Comparison of ENCODE assay signal across 1 cellular context in genomic region chr17:42964161-42964932, GRCh38.
TF ChIP-seq lines count a peak whose summit lies in the region.

Gene AARSD1 (minus strand): TSS chr17:42964454. CDS start chr17:42964440, 14 bp downstream.

TF ChIP-seq in HEK293, 187 proteins besides CTCF, POLR2A, EP300 and RAD21 (continued from another document and continues in another):
- TF ChIP-seq KLF17 (tag by site-specific recombination; IDR thresholded peaks at IDR 0.05) (peak; percentile 62; the same call in 1 of the 2 replicates), ZNF394 (tag by site-specific recombination; IDR thresholded peaks at IDR 0.05; ENCODE audit: borderline replicate concordance) (no peak), ZNF548 (tag by site-specific recombination; IDR thresholded peaks at IDR 0.05) (no peak), ZNF391 (tag by site-specific recombination; IDR thresholded peaks at IDR 0.05; ENCODE audit: borderline replicate concordance, low read depth) (peak; percentile 86; the same call in 1 of the 2 replicates), ZNF610 (tag by site-specific recombination; IDR thresholded peaks at IDR 0.05; ENCODE audit: borderline replicate concordance) (peak; percentile 46; the same call in 1 of the 2 replicates), ZNF239 (tag by site-specific recombination; IDR thresholded peaks at IDR 0.05) (no peak), ZNF501 (tag by site-specific recombination; IDR thresholded peaks at IDR 0.05) (peak; percentile 90), ZNF830 (tag by site-specific recombination; IDR thresholded peaks at IDR 0.05; ENCODE audit: low read depth) (no peak), ZFP37 (tag by site-specific recombination; IDR thresholded peaks at IDR 0.05) (peak; percentile 78), OVOL3 (tag by site-specific recombination; IDR thresholded peaks at IDR 0.05) (peak; percentile 38; the same call in 1 of the 2 replicates), ZBTB21 (tag by site-specific recombination; IDR thresholded peaks at IDR 0.05) (peak; percentile 95), SP3 (tag by site-specific recombination; IDR thresholded peaks at IDR 0.05) (peak; percentile 57), YY2 (tag by site-specific recombination; IDR thresholded peaks at IDR 0.05) (peak; percentile 94), ZNF791 (tag by site-specific recombination; IDR thresholded peaks at IDR 0.05) (no peak), ZNF580 (tag by site-specific recombination; IDR thresholded peaks at IDR 0.05) (0 out of 2 replicates have a peak, but pooled peaks have one; percentile 15), GLI2 (tag by site-specific recombination; IDR thresholded peaks at IDR 0.05; ENCODE audit: borderline replicate concordance, low read depth) (no peak), PATZ1 (tag by site-specific recombination; IDR thresholded peaks at IDR 0.05) (peak; percentile 62), SCRT2 (tag by site-specific recombination; IDR thresholded peaks at IDR 0.05) (0 out of 2 replicates have a peak, but pooled peaks have one; percentile 41), ZNF585B (tag by site-specific recombination; IDR thresholded peaks at IDR 0.05) (no peak), ZNF24 (tag by site-specific recombination; IDR thresholded peaks at IDR 0.05) (peak; percentile 67; the same call in 1 of the 2 replicates), ZBTB20 (tag by site-specific recombination; IDR thresholded peaks at IDR 0.05) (peak; percentile 90), BCL11B (tag by site-specific recombination; IDR thresholded peaks at IDR 0.05; ENCODE audit: low read depth) (no peak), ZNF677 (tag by site-specific recombination; IDR thresholded peaks at IDR 0.05) (no peak), OSR2 (tag by site-specific recombination; IDR thresholded peaks at IDR 0.05) (no peak), ATF2 (tag by site-specific recombination; IDR thresholded peaks at IDR 0.05; ENCODE audit: low read depth) (peak; percentile 72), ZNF2 (tag by site-specific recombination; IDR thresholded peaks at IDR 0.05) (peak; percentile 60; the same call in 1 of the 2 replicates), ZNF335 (tag by site-specific recombination; conservative IDR thresholded peaks at IDR 0.05) (peak; percentile 99), GLIS1 (tag by site-specific recombination; IDR thresholded peaks at IDR 0.05) (peak; percentile 13; the same call in 1 of the 2 replicates), ZNF600 (tag by site-specific recombination; IDR thresholded peaks at IDR 0.05) (peak; percentile 98), ZBTB6 (tag by site-specific recombination; IDR thresholded peaks at IDR 0.05) (no peak), ZNF48 (tag by site-specific recombination; IDR thresholded peaks at IDR 0.05) (no peak), SP7 (tag by site-specific recombination; IDR thresholded peaks at IDR 0.05) (peak; percentile 67; the same call in 1 of the 2 replicates), ZBTB17 (tag by site-specific recombination; IDR thresholded peaks at IDR 0.05) (peak; percentile 67), ZNF366 (tag by site-specific recombination; conservative IDR thresholded peaks at IDR 0.05) (peak; percentile 55), ZFP69B (tag by site-specific recombination; IDR thresholded peaks at IDR 0.05) (0 out of 2 replicates have a peak, but pooled peaks have one; percentile 54), ZNF701 (tag by site-specific recombination; IDR thresholded peaks at IDR 0.05) (no peak), ZSCAN16 (tag by site-specific recombination; IDR thresholded peaks at IDR 0.05) (no peak), ZXDB (tag by site-specific recombination; IDR thresholded peaks at IDR 0.05) (no peak; the same call in none of the 2 replicates), ZEB2 (tag by site-specific recombination; IDR thresholded peaks at IDR 0.05) (peak; percentile 71), ZNF629 (tag by site-specific recombination; IDR thresholded peaks at IDR 0.05) (peak; percentile 97), ZNF76 (tag by site-specific recombination; IDR thresholded peaks at IDR 0.05; ENCODE audit: borderline replicate concordance, low read depth) (peak; percentile 90), ZNF132 (tag by site-specific recombination; IDR thresholded peaks at IDR 0.05; ENCODE audit: borderline replicate concordance) (no peak), ZNF561 (tag by site-specific recombination; IDR thresholded peaks at IDR 0.05; ENCODE audit: borderline replicate concordance) (0 out of 2 replicates have a peak, but pooled peaks have one; percentile 7), ZNF341 (tag by site-specific recombination; IDR thresholded peaks at IDR 0.05; ENCODE audit: low read depth) (peak; percentile 96), ZBTB8A (tag by site-specific recombination; IDR thresholded peaks at IDR 0.05) (peak; percentile 38; the same call in 1 of the 2 replicates), WT1 (tag by site-specific recombination; IDR thresholded peaks at IDR 0.05) (0 out of 2 replicates have a peak, but pooled peaks have one; percentile 27), KLF1 (tag by site-specific recombination; IDR thresholded peaks at IDR 0.05) (peak; percentile 37; the same call in 1 of the 2 replicates), ZNF843 (tag by site-specific recombination; IDR thresholded peaks at IDR 0.05) (peak; percentile 54; the same call in 1 of the 2 replicates), KLF7 (tag by site-specific recombination; IDR thresholded peaks at IDR 0.05; ENCODE audit: borderline replicate concordance) (no peak), ZBTB48 (tag by site-specific recombination; IDR thresholded peaks at IDR 0.05) (peak; percentile 88; the same call in 1 of the 2 replicates)
- TF ChIP-seq, protein P1, sequence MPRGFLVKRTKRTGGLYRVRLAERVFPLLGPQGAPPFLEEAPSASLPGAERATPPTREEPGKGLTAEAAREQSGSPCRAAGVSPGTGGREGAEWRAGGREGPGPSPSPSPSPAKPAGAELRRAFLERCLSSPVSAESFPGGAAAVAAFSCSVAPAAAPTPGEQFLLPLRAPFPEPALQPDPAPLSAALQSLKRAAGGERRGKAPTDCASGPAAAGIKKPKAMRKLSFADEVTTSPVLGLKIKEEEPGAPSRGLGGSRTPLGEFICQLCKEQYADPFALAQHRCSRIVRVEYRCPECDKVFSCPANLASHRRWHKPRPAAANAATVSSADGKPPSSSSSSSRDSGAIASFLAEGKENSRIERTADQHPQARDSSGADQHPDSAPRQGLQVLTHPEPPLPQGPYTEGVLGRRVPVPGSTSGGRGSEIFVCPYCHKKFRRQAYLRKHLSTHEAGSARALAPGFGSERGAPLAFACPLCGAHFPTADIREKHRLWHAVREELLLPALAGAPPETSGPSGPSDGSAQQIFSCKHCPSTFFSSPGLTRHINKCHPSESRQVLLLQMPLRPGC (tag by site-specific recombination; IDR thresholded peaks at IDR 0.05), result peak; percentile 86
- TF ChIP-seq, protein P2, sequence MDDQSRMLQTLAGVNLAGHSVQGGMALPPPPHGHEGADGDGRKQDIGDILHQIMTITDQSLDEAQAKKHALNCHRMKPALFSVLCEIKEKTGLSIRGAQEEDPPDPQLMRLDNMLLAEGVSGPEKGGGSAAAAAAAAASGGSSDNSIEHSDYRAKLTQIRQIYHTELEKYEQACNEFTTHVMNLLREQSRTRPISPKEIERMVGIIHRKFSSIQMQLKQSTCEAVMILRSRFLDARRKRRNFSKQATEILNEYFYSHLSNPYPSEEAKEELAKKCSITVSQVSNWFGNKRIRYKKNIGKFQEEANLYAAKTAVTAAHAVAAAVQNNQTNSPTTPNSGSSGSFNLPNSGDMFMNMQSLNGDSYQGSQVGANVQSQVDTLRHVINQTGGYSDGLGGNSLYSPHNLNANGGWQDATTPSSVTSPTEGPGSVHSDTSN (CRISPR knock-in tag; IDR thresholded peaks at IDR 0.05), result no peak
- TF ChIP-seq, protein P3, sequence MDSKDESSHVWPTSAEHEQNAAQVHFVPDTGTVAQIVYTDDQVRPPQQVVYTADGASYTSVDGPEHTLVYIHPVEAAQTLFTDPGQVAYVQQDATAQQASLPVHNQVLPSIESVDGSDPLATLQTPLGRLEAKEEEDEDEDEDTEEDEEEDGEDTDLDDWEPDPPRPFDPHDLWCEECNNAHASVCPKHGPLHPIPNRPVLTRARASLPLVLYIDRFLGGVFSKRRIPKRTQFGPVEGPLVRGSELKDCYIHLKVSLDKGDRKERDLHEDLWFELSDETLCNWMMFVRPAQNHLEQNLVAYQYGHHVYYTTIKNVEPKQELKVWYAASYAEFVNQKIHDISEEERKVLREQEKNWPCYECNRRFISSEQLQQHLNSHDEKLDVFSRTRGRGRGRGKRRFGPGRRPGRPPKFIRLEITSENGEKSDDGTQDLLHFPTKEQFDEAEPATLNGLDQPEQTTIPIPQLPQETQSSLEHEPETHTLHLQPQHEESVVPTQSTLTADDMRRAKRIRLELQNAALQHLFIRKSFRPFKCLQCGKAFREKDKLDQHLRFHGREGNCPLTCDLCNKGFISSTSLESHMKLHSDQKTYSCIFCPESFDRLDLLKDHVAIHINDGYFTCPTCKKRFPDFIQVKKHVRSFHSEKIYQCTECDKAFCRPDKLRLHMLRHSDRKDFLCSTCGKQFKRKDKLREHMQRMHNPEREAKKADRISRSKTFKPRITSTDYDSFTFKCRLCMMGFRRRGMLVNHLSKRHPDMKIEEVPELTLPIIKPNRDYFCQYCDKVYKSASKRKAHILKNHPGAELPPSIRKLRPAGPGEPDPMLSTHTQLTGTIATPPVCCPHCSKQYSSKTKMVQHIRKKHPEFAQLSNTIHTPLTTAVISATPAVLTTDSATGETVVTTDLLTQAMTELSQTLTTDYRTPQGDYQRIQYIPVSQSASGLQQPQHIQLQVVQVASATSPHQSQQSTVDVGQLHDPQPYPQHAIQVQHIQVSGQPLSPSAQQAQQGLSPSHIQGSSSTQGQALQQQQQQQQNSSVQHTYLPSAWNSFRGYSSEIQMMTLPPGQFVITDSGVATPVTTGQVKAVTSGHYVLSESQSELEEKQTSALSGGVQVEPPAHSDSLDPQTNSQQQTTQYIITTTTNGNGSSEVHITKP (tag by site-specific recombination; IDR thresholded peaks at IDR 0.05), result peak; percentile 67; the same call in 1 of the 2 replicates
- TF ChIP-seq, protein P4, sequence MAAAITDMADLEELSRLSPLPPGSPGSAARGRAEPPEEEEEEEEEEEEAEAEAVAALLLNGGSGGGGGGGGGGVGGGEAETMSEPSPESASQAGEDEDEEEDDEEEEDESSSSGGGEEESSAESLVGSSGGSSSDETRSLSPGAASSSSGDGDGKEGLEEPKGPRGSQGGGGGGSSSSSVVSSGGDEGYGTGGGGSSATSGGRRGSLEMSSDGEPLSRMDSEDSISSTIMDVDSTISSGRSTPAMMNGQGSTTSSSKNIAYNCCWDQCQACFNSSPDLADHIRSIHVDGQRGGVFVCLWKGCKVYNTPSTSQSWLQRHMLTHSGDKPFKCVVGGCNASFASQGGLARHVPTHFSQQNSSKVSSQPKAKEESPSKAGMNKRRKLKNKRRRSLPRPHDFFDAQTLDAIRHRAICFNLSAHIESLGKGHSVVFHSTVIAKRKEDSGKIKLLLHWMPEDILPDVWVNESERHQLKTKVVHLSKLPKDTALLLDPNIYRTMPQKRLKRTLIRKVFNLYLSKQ (tag by site-specific recombination; IDR thresholded peaks at IDR 0.05; ENCODE audit: borderline replicate concordance), result no peak
- TF ChIP-seq, protein P5, sequence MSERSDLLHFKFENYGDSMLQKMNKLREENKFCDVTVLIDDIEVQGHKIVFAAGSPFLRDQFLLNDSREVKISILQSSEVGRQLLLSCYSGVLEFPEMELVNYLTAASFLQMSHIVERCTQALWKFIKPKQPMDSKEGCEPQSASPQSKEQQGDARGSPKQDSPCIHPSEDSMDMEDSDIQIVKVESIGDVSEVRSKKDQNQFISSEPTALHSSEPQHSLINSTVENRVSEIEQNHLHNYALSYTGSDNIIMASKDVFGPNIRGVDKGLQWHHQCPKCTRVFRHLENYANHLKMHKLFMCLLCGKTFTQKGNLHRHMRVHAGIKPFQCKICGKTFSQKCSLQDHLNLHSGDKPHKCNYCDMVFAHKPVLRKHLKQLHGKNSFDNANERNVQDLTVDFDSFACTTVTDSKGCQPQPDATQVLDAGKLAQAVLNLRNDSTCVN (tag by site-specific recombination; optimal IDR thresholded peaks at IDR 0.05), result peak; percentile 57
